ENCODE assay signal across 1 cellular context in the genomic region with DNA sequence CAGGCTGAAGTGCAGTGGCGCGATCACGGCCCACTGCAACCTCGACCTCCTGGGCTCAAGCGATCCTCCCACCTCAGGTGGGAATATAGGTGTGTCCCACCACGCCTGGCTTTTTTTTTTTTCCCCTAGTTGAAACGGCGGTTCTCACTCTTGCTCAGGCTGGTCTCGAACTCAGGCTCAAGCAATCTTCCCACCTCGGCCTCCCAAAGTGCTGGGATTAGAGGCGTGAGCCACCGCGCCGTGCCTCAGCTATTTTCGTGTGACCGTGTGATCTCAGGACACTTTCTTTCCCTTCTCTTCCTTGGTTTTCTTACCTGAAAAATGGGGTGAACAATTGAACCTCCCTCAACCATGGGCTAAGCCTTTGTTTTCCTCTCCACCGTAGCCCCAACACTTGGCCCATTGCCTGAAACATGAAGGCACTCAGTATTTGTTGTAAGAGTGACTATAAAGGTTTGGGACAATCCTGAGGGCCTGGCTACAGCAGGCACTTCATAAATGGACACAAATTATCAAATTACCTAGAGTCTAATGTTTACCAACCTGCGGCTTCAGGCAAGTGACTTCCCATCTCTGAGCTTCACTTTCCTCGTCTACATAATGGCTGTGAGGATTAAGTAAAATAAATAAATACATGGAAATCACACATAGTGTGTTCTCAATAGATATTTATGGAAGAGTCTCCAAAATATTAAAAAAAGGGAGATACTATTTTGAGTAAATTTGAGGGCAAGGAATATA.
TF ChIP-seq lines count a peak whose summit lies in the region.

No MANE protein-coding gene starts in this region.

TF ChIP-seq in IMR-90, 13 proteins besides CTCF, POLR2A, EP300 and RAD21:
- no peak for TF ChIP-seq CEBPB (IDR thresholded peaks at IDR 0.05; ENCODE audit: low read depth, low read length)
- TF ChIP-seq, protein P1, sequence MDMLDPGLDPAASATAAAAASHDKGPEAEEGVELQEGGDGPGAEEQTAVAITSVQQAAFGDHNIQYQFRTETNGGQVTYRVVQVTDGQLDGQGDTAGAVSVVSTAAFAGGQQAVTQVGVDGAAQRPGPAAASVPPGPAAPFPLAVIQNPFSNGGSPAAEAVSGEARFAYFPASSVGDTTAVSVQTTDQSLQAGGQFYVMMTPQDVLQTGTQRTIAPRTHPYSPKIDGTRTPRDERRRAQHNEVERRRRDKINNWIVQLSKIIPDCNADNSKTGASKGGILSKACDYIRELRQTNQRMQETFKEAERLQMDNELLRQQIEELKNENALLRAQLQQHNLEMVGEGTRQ (IDR thresholded peaks at IDR 0.05; ENCODE audit: low read depth, low read length): no peak
TF ChIP-seq in IMR-90: peak in this region for 0.
